ENCODE assay signal across 7 cellular contexts in the genomic region with DNA sequence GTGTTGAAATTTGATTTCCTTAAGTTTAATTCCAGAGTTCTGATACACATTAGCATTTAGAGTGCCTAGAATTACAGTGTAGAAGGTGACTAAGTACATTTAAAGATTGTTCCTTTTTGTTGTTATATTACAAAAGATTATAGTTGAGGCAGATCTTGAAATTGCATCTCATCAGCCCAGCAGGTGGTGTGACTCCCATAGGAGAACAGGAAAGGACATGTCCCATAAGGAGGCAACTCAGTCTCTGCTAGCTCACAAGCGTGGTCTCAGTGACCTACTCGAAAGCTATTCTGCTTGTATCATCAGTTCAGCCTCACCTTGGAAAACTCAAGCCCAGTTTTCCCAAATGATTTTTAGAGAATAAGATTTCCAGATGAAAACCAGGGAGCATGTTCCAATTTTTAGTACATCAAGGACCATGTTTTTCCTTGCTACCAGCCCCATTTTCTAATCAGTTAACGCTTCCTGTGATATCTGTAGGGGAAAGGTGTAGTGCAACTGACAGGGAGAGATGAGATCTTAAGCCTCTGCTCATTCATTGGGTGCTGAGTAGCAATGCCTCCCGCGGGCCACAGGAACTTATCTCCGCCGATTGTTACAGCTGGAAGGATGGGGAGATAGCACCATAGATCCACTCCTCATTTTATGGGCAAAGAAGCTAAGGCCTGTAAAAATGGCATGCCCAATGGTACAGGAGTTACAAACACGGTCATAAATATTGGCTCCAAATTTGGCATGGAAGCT. TPM values are rescaled to one million over a fixed set of nuclear protein-coding genes. Genes with fewer than 3 reads are reported as not detected.
DNase-seq lines count a peak whose midpoint lies in the region; ATAC-seq and TF ChIP-seq lines count a peak whose summit lies in the region.

No MANE protein-coding gene starts in this region.

- POLR2A ChIA-PET in HEK293 (lab: Yijun Ruan, JAX): interaction anchor here (0.5 to 1.7 kb wide), 6 partner anchors 10 to 1212 kb away, joined by 3 to 8 read pairs (median 4); no protein-coding TSS in a partner anchor
- POLR2A ChIA-PET in activated CD8-positive, alpha-beta T cell treated with anti-CD3 and anti-CD28 coated beads for 36 hours (lab: Charles Lee): no interaction called here

- ATAC-seq in activated CD8-positive, alpha-beta T cell treated with anti-CD3 and anti-CD28 coated beads for 36 hours: no peak
- no peak for ATAC-seq in GM18517 (IDR thresholded peaks at IDR 0.05; ENCODE audit: unreplicated experiment)

- H3K9ac ChIP-seq in skeletal muscle tissue (ENCODE audit: low read depth in 1 of 3, low read length in 3 of 3): no peak overlapping the region

- H3K27me3 ChIP-seq in skeletal muscle tissue (ENCODE audit: control insufficient read depth in 3 of 3, insufficient read depth in 3 of 3, low read length in 3 of 3) (no peaks in the 10 kb centered on the region), Peyer's patch (no peaks in the 10 kb centered on the region)

- DNase-seq in activated CD8-positive, alpha-beta T cell treated with anti-CD3 and anti-CD28 coated beads for 36 hours: no peak
- DNase-seq in Peyer's patch: no peak
- DNase-seq in activated CD4-positive, alpha-beta T cell treated with anti-CD3 and anti-CD28 coated beads for 1 hour: no peak

- H3K27ac ChIP-seq in HEK293 (ENCODE audit: extremely low read depth, low read depth, low read length): no peak overlapping the region; the same call in 1 of the 2 replicates
- no peak overlapping the region for H3K27ac ChIP-seq in skeletal muscle tissue (ENCODE audit: low read depth, low read length)
- peak overlapping the region in 2 of 4 donors; percentile 68 to 85 for H3K27ac ChIP-seq in Peyer's patch

- H3K9me3 ChIP-seq in HEK293 (ENCODE audit: control insufficient read depth, insufficient read depth, low read depth, low read length): no peaks in the 10 kb centered on the region
- H3K9me3 ChIP-seq in skeletal muscle tissue (ENCODE audit: control insufficient read depth in 3 of 3, low read length in 3 of 3): no peaks in the 10 kb centered on the region
- no peaks in the 10 kb centered on the region for H3K9me3 ChIP-seq in Peyer's patch

- no peak overlapping the region for H3K27ac Mint-ChIP-seq in activated CD8-positive, alpha-beta T cell treated with anti-CD3 and anti-CD28 coated beads for 36 hours

- CTCF ChIA-PET in HEK293 (lab: Yijun Ruan, JAX): interaction anchor here (0.6 to 1.5 kb wide), 13 partner anchors 10 to 849 kb away, joined by 3 to 5 read pairs (median 3); no protein-coding TSS in a partner anchor
- CTCF ChIA-PET in activated CD8-positive, alpha-beta T cell treated with anti-CD3 and anti-CD28 coated beads for 36 hours (lab: Charles Lee): interaction anchor here (1.1 to 1.5 kb wide), 2 partner anchors 109 to 259 kb away, joined by 3 to 4 read pairs; no protein-coding TSS in a partner anchor

- H3K4me3 ChIP-seq in HEK293 (ENCODE audit: low read depth, low read length): no peak overlapping the region
- peak overlapping the region; percentile 70 for H3K4me3 ChIP-seq in iPS-11a (ENCODE audit: low read depth, low read length)
- H3K4me3 ChIP-seq in skeletal muscle tissue (ENCODE audit: low read length in 3 of 3): peak overlapping the region in 2 of 3 donors; percentile 71 to 85
- no peak overlapping the region for H3K4me3 ChIP-seq in Peyer's patch

- TF ChIP-seq CTCF in HEK293 (tag by site-specific recombination; IDR thresholded peaks at IDR 0.05): no peak
- no peak for TF ChIP-seq CTCF in activated CD8-positive, alpha-beta T cell treated with anti-CD3 and anti-CD28 coated beads for 36 hours (IDR thresholded peaks at IDR 0.05)
- TF ChIP-seq CTCF in Peyer's patch (IDR thresholded peaks at IDR 0.05): peak in 3 of 6 experiments; percentile 11 to 20 (median 16)

- H3K27me3 Mint-ChIP-seq in activated CD8-positive, alpha-beta T cell treated with anti-CD3 and anti-CD28 coated beads for 36 hours: peaks cover 35% of the 10 kb centered on the region

- H3K4me1 ChIP-seq in HEK293 (ENCODE audit: control insufficient read depth, insufficient read depth, low read length): peaks cover 6% of the 10 kb centered on the region
- H3K4me1 ChIP-seq in skeletal muscle tissue (ENCODE audit: control insufficient read depth in 3 of 3, insufficient read depth in 3 of 3, low read length in 3 of 3): peaks cover 0 to 7% (median 4%) of the 10 kb centered on the region in 3 donors
- peaks cover 0 to under 1% (median 0%) of the 10 kb centered on the region in 4 donors for H3K4me1 ChIP-seq in Peyer's patch

- H3K4me3 Mint-ChIP-seq in activated CD8-positive, alpha-beta T cell treated with anti-CD3 and anti-CD28 coated beads for 36 hours: peak overlapping the region; percentile 69

- no peak for TF ChIP-seq POLR2A in Peyer's patch (IDR thresholded peaks at IDR 0.05)

- no peaks in the 10 kb centered on the region for H3K36me3 Mint-ChIP-seq in activated CD8-positive, alpha-beta T cell treated with anti-CD3 and anti-CD28 coated beads for 36 hours (ENCODE audit: low read depth)

- H3K4me1 Mint-ChIP-seq in activated CD8-positive, alpha-beta T cell treated with anti-CD3 and anti-CD28 coated beads for 36 hours (ENCODE audit: low read depth): peaks cover 24% of the 10 kb centered on the region

- H3K9me3 Mint-ChIP-seq in activated CD8-positive, alpha-beta T cell treated with anti-CD3 and anti-CD28 coated beads for 36 hours: no peaks in the 10 kb centered on the region

- intact Hi-C loops in activated CD8-positive, alpha-beta T cell treated with anti-CD3 and anti-CD28 coated beads for 36 hours (cut with micrococcal nuclease): loop anchor here (10.0 kb wide), 1 partner anchor 261 kb away; no protein-coding TSS in a partner anchor

- H3K36me3 ChIP-seq in HEK293 (ENCODE audit: control insufficient read depth in 2 of 2, insufficient read depth in 1 of 2, low read length in 2 of 2): no peaks in the 10 kb centered on the region
- H3K36me3 ChIP-seq in skeletal muscle tissue (ENCODE audit: control insufficient read depth in 3 of 3, insufficient read depth in 3 of 3, low read length in 3 of 3): no peaks in the 10 kb centered on the region
- no peaks in the 10 kb centered on the region for H3K36me3 ChIP-seq in Peyer's patch

TF ChIP-seq in HEK293, 187 proteins besides CTCF, POLR2A, EP300 and RAD21:
- TF ChIP-seq OVOL3 (tag by site-specific recombination; IDR thresholded peaks at IDR 0.05) (no peak), ZBTB17 (tag by site-specific recombination; IDR thresholded peaks at IDR 0.05) (0 out of 2 replicates have a peak, but pooled peaks have one; percentile 9), ZNF404 (tag by site-specific recombination; IDR thresholded peaks at IDR 0.05) (no peak), ZSCAN30 (tag by site-specific recombination; IDR thresholded peaks at IDR 0.05) (no peak)

RNA-seq across cellular contexts. Expression of a gene that starts 1.1 kb away (rescaled TPM):
- 1 to 10 TPM; 1.7 to 2.8 TPM for total RNA-seq in activated CD8-positive, alpha-beta T cell treated with anti-CD3 and anti-CD28 coated beads for 36 hours
- total RNA-seq in skeletal muscle tissue (25.6 TPM), Peyer's patch (10 to 100 TPM in 1 of 4 donors, 1 to 10 TPM in 3; 5.5 to 13.3 (median 8.1) TPM)

Comparison
In these comparisons a context has a peak if more than half of its experiments do, and no peak if none do; other contexts are left out.
1. H3K4me3 ChIP-seq: peak in iPS-11a (single experiment) and skeletal muscle tissue (2 of 3); none in HEK293 (single experiment) and Peyer's patch (0 of 4).